21 cellular contexts compared by ENCODE assay signal in the genomic region with DNA sequence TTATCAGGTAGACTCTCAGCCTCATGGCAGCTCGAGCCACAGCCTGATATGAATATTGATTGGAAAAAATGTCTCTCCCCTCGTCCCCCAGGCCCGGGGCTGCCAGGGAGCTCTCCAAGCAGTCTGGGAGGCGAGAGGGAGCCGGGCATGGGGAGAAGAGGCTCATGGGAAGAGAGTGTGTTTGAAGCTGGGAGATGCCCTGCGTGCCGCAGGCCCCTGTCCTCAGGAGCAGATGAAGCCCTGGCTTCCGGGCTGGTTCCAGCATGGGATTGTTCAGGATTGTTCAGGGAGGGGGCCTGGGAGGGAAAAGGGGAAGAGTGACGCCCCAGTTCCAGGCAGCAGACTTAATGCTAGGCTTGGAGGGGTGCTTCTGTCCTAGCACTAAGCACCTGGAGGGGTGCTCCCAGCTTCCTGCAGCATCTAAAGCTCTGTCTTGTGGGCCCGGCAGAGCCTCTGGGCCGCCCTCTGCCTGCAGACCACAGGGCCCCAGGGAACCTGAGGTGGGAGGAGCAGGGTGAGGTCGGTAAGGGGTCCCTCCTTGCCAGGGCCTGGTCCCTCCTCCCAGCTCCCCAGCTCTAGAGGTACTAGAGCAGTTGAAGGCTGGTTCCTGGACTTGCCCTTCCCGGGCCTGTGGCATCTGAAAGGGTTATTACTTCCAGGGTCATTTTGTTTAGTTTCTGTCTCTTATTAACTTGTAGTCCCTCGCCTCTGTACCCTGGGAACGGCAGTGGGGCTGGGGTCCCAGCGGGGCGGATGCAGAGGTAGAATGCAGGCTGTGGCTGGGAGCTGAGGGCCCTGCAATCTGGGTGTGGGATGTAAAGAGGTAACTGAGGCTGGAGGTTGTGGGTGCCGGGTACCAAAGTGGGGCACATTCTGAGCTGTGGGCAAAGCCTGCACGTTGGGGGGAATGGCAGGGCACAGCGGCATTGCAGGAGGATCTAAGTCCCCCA.
"Had no signal": no experiment of that assay in that cellular context is flagged by ENCODE, and none has a peak within 500 bp of the region (broad histone marks: within the 10 kb centered on the region; RNA-seq: fewer than 3 reads in every experiment).

No MANE protein-coding gene starts in this region.

- H3K27ac ChIP-seq: breast epithelium, PC-9 had no signal

- H3K4me3 Mint-ChIP-seq: activated CD4-positive, alpha-beta T cell treated with anti-CD3 and anti-CD28 coated beads for 36 hours; activated CD8-positive, alpha-beta T cell treated with anti-CD3 and anti-CD28 coated beads for 36 hours; activated naive CD4-positive, alpha-beta T cell treated with anti-CD3 and anti-CD28 coated beads, Interleukin-2, amount 10 ng/mL, durations not matched to agents 7 days and 5 days; activated naive CD8-positive, alpha-beta T cell treated with anti-CD3 and anti-CD28 coated beads, Interleukin-2, amount 10 ng/mL, durations not matched to agents 7 days and 5 days; activated T-cell treated with anti-CD3 and anti-CD28 coated beads, Interleukin-2, amount 50 U/mL, for 72 hours; T-cell had no signal

- H3K27me3 Mint-ChIP-seq: activated CD4-positive, alpha-beta T cell treated with anti-CD3 and anti-CD28 coated beads for 36 hours; activated CD8-positive, alpha-beta T cell treated with anti-CD3 and anti-CD28 coated beads for 36 hours; activated naive CD4-positive, alpha-beta T cell treated with anti-CD3 and anti-CD28 coated beads, Interleukin-2, amount 10 ng/mL, durations not matched to agents 7 days and 5 days had no signal

- H3K36me3 ChIP-seq: breast epithelium had no signal

- H3K36me3 Mint-ChIP-seq: activated naive CD4-positive, alpha-beta T cell treated with anti-CD3 and anti-CD28 coated beads, Interleukin-2, amount 10 ng/mL, durations not matched to agents 7 days and 5 days; activated naive CD8-positive, alpha-beta T cell treated with anti-CD3 and anti-CD28 coated beads, Interleukin-2, amount 10 ng/mL, durations not matched to agents 7 days and 5 days; T-cell had no signal

- H3K9me3 Mint-ChIP-seq: activated CD8-positive, alpha-beta T cell treated with anti-CD3 and anti-CD28 coated beads for 36 hours; activated naive CD4-positive, alpha-beta T cell treated with anti-CD3 and anti-CD28 coated beads, Interleukin-2, amount 10 ng/mL, durations not matched to agents 7 days and 5 days; activated naive CD8-positive, alpha-beta T cell treated with anti-CD3 and anti-CD28 coated beads, Interleukin-2, amount 10 ng/mL, durations not matched to agents 7 days and 5 days; activated T-cell treated with anti-CD3 and anti-CD28 coated beads, Interleukin-2, amount 50 U/mL, for 72 hours; activated T-helper 2 cell treated with anti-CD3 and anti-CD28 coated beads, Interferon-gamma antibody, Interleukin-2, Interleukin-4, amounts not matched to agents 10 μg/mL and 5 μg/mL and 100 μg/mL, durations not matched to agents 14 hours and 24 hours and 36 hours had no signal

- H3K27ac Mint-ChIP-seq: activated CD4-positive, alpha-beta T cell treated with anti-CD3 and anti-CD28 coated beads for 36 hours; activated CD8-positive, alpha-beta T cell treated with anti-CD3 and anti-CD28 coated beads for 36 hours; activated naive CD8-positive, alpha-beta T cell treated with anti-CD3 and anti-CD28 coated beads, Interleukin-2, amount 10 ng/mL, durations not matched to agents 7 days and 5 days; activated T-cell treated with anti-CD3 and anti-CD28 coated beads, Interleukin-2, amount 50 U/mL, for 72 hours; activated T-helper 2 cell treated with anti-CD3 and anti-CD28 coated beads, Interferon-gamma antibody, Interleukin-2, Interleukin-4, amounts not matched to agents 10 μg/mL and 5 μg/mL and 100 μg/mL, durations not matched to agents 14 hours and 24 hours and 36 hours; T-cell had no signal

- H3K27me3 ChIP-seq: breast epithelium had no signal

- H3K4me2 ChIP-seq: PC-9 had no signal

- H3K4me1 ChIP-seq: breast epithelium had no signal

- DNase-seq: activated CD4-positive, alpha-beta T cell treated with anti-CD3 and anti-CD28 coated beads for 36 hours; activated CD8-positive, alpha-beta memory T cell treated with anti-CD3 and anti-CD28 coated beads, Interleukin-2, amount 50 U/mL, for 4 hours; activated CD8-positive, alpha-beta T cell treated with anti-CD3 and anti-CD28 coated beads for 36 hours; activated gamma-delta T cell treated with Interleukin-2 at 50 U/mL for 16 hours; activated naive CD4-positive, alpha-beta T cell treated with anti-CD3 and anti-CD28 coated beads, Interleukin-2, amount 10 ng/mL, durations not matched to agents 7 days and 5 days; activated naive CD8-positive, alpha-beta T cell treated with anti-CD3 and anti-CD28 coated beads, Interleukin-2, amount 10 ng/mL, durations not matched to agents 7 days and 5 days; activated T-cell treated with anti-CD3 and anti-CD28 coated beads, Interleukin-2, amount 50 U/mL, for 72 hours; caudate nucleus; MM.1S; NCI-H1105; NCI-H187 treated with DMSO at 0.1 percent for 48 hours; NCI-H2081 treated with DMSO at 0.1 percent for 48 hours; NCI-H446; NCI-H524; PC-9; SIG-M5; T-cell; T-helper 2 cell; T1000 had no signal

- ATAC-seq: activated CD4-positive, alpha-beta T cell treated with anti-CD3 and anti-CD28 coated beads for 36 hours; activated CD8-positive, alpha-beta T cell treated with anti-CD3 and anti-CD28 coated beads for 36 hours; activated T-cell treated with anti-CD3 and anti-CD28 coated beads, Interleukin-2, amount 50 U/mL, for 72 hours; T-cell had no signal

- H2AFZ ChIP-seq: PC-9 had no signal

- H3K9me3 ChIP-seq: breast epithelium had no signal

- H3K4me1 Mint-ChIP-seq: activated CD4-positive, alpha-beta T cell treated with anti-CD3 and anti-CD28 coated beads for 36 hours; activated naive CD4-positive, alpha-beta T cell treated with anti-CD3 and anti-CD28 coated beads, Interleukin-2, amount 10 ng/mL, durations not matched to agents 7 days and 5 days; activated naive CD8-positive, alpha-beta T cell treated with anti-CD3 and anti-CD28 coated beads, Interleukin-2, amount 10 ng/mL, durations not matched to agents 7 days and 5 days; T-cell had no signal

- H3K4me3 ChIP-seq: breast epithelium, PC-9 had no signal
